In genomic region chr18:76385681-76385975, GRCh38 we compare ENCODE assay signal across 15 cellular contexts.
DNase-seq lines count a peak whose midpoint lies in the region; ATAC-seq and TF ChIP-seq lines count a peak whose summit lies in the region.
"Had no signal": no experiment of that assay in that cellular context is flagged by ENCODE, and none has a peak within 500 bp of the region (broad histone marks: within the 10 kb centered on the region; RNA-seq: fewer than 3 reads in every experiment).

No MANE protein-coding gene starts in this region.

- 96% methylated on average over 8 of the region's 10 CpGs for WGBS in smooth muscle cell (ENCODE audit: low lambda C conversion rate)

- TF ChIP-seq POLR2A in uterus (IDR thresholded peaks at IDR 0.05) = no peak

- H3K79me2 ChIP-seq in neural progenitor cell (ENCODE audit: low read depth) = peaks cover 58% of the 10 kb centered on the region
- peaks cover 67% of the 10 kb centered on the region for H3K79me2 ChIP-seq in smooth muscle cell (ENCODE audit: low read depth)

- H4K20me1 ChIP-seq in neural progenitor cell (ENCODE audit: low read depth) (peaks cover 69% of the 10 kb centered on the region), smooth muscle cell (ENCODE audit: low read depth) (peaks cover 96% of the 10 kb centered on the region)

- H3K4me1 ChIP-seq in RWPE2 (ENCODE audit: insufficient read depth, poor library complexity, severe bottlenecking) (no peaks in the 10 kb centered on the region), neural progenitor cell (no peaks in the 10 kb centered on the region), uterus (peaks cover 0 to 22% of the 10 kb centered on the region in 2 donors), smooth muscle cell (ENCODE audit: low read depth) (no peaks in the 10 kb centered on the region)

- TF ChIP-seq CTCF in RWPE2 (IDR thresholded peaks at IDR 0.05; ENCODE audit: poor library complexity, severe bottlenecking) (no peak), neural progenitor cell (IDR thresholded peaks at IDR 0.05) (no peak), uterus (IDR thresholded peaks at IDR 0.05) (no peak), smooth muscle cell (IDR thresholded peaks at IDR 0.05; ENCODE audit: borderline replicate concordance, insufficient read depth, poor library complexity, severe bottlenecking) (no peak)

- no peak for ATAC-seq in RWPE2 (ENCODE audit: low read depth)
- no peak for ATAC-seq in GM21825 (IDR thresholded peaks at IDR 0.05; ENCODE audit: unreplicated experiment)
- ATAC-seq: GM12878 had no signal

- H3K36me3 ChIP-seq in RWPE2 (ENCODE audit: low read depth) (no peaks in the 10 kb centered on the region), neural progenitor cell (no peaks in the 10 kb centered on the region), uterus (no peaks in the 10 kb centered on the region), smooth muscle cell (ENCODE audit: low read depth) (no peaks in the 10 kb centered on the region)

- peak; percentile 50 for DNase-seq in activated CD8-positive, alpha-beta memory T cell treated with anti-CD3 and anti-CD28 coated beads for 24 hours
- no peak for DNase-seq in activated CD8-positive, alpha-beta memory T cell treated with anti-CD3 and anti-CD28 coated beads, Interleukin-2, amount 50 U/mL, for 48 hours
- DNase-seq in RWPE2 (ENCODE audit: low spot score) = peak; percentile 24
- no peak for DNase-seq in neural progenitor cell (ENCODE audit: low spot score)
- peak; percentile 11 to 13 for DNase-seq in uterus
- DNase-seq in T1000 (lab: John Stamatoyannopoulos, UW) = no peak
- no peak for DNase-seq in smooth muscle cell (lab: John Stamatoyannopoulos, UW; ENCODE audit: unreplicated experiment)
- DNase-seq: 8988T; CD4-positive, alpha-beta memory T cell; DMS79 treated with DMSO at 0.1 percent for 48 hours; EL; H9 had no signal

- H3K27ac ChIP-seq in RWPE2 (ENCODE audit: poor library complexity, severe bottlenecking) (no peak overlapping the region), neural progenitor cell (no peak overlapping the region), uterus (peak overlapping the region in 1 of 2 donors; percentile 31), smooth muscle cell (ENCODE audit: low read depth) (no peak overlapping the region)
- H3K27ac ChIP-seq: BLaER1 had no signal

- peak overlapping the region; percentile 15 for H3K27ac Mint-ChIP-seq in neural progenitor cell
- H3K27ac Mint-ChIP-seq: CD4-positive, alpha-beta memory T cell had no signal

- H3K4me3 Mint-ChIP-seq in neural progenitor cell = no peak overlapping the region
- H3K4me3 Mint-ChIP-seq: H9 had no signal

- H3K4me1 Mint-ChIP-seq in neural progenitor cell = peaks cover 5% of the 10 kb centered on the region

- H3K4me2 ChIP-seq in neural progenitor cell = no peak overlapping the region
- H3K4me2 ChIP-seq in smooth muscle cell = no peak overlapping the region

- H3K27me3 ChIP-seq in RWPE2 (ENCODE audit: insufficient read depth, poor library complexity, severe bottlenecking) (no peaks in the 10 kb centered on the region), neural progenitor cell (no peaks in the 10 kb centered on the region), uterus (no peaks in the 10 kb centered on the region), smooth muscle cell (ENCODE audit: low read depth) (no peaks in the 10 kb centered on the region)
- H3K27me3 ChIP-seq: BLaER1 had no signal

- H3F3A ChIP-seq in neural progenitor cell (ENCODE audit: low read depth) (peaks cover 3% of the 10 kb centered on the region), smooth muscle cell (ENCODE audit: low read depth) (no peaks in the 10 kb centered on the region)

- H3K36me3 Mint-ChIP-seq in neural progenitor cell = peaks cover 40% of the 10 kb centered on the region
- H3K36me3 Mint-ChIP-seq: CD4-positive, alpha-beta memory T cell had no signal

- H3K9me3 ChIP-seq in RWPE2 (ENCODE audit: severe bottlenecking) = no peaks in the 10 kb centered on the region
- H3K9me3 ChIP-seq in neural progenitor cell (ENCODE audit: low read depth) = no peaks in the 10 kb centered on the region
- no peaks in the 10 kb centered on the region for H3K9me3 ChIP-seq in uterus
- no peaks in the 10 kb centered on the region for H3K9me3 ChIP-seq in smooth muscle cell (replicated peaks; ENCODE audit: low read depth)

- intact Hi-C loops in uterus (cut with DNase I; ENCODE audit: low total_unique reads) = no loop called here

- H3K9ac ChIP-seq in neural progenitor cell = no peak overlapping the region
- H3K9ac ChIP-seq in smooth muscle cell (ENCODE audit: low read depth) = no peak overlapping the region
- H3K9ac ChIP-seq: BLaER1 had no signal

- no peak overlapping the region for H3K4me3 ChIP-seq in RWPE2 (ENCODE audit: severe bottlenecking)
- H3K4me3 ChIP-seq in neural progenitor cell = no peak overlapping the region
- H3K4me3 ChIP-seq in uterus = no peak overlapping the region
- no peak overlapping the region for H3K4me3 ChIP-seq in smooth muscle cell
- H3K4me3 ChIP-seq: BLaER1, GM12878 had no signal

- H3K27me3 Mint-ChIP-seq in neural progenitor cell (ENCODE audit: insufficient read depth, low read depth) = peaks cover 11% of the 10 kb centered on the region
- H3K27me3 Mint-ChIP-seq: CD4-positive, alpha-beta memory T cell had no signal

- H2AFZ ChIP-seq in neural progenitor cell (replicated peaks) = no peak overlapping the region
- H2AFZ ChIP-seq in smooth muscle cell (ENCODE audit: low read depth) = no peak overlapping the region

- peaks cover 22% of the 10 kb centered on the region for H3K9me3 Mint-ChIP-seq in neural progenitor cell
- H3K9me3 Mint-ChIP-seq: CD4-positive, alpha-beta memory T cell had no signal

Comparison
In these comparisons a context has a peak if more than half of its experiments do, and no peak if none do; other contexts are left out.
1. DNase-seq: peak in activated CD8-positive, alpha-beta memory T cell treated with anti-CD3 and anti-CD28 coated beads for 24 hours (single experiment), RWPE2 (single experiment) and uterus (2 of 2); none in activated CD8-positive, alpha-beta memory T cell treated with anti-CD3 and anti-CD28 coated beads, Interleukin-2, amount 50 U/mL, for 48 hours (single experiment), neural progenitor cell (single experiment), T1000 (single experiment) and smooth muscle cell (single experiment).